ENCODE assay signal across 8 cellular contexts in genomic region chr18:54717673-54718435, GRCh38.
DNase-seq lines count a peak whose midpoint lies in the region; ATAC-seq and TF ChIP-seq lines count a peak whose summit lies in the region.

No MANE protein-coding gene starts in this region.

- WGBS in transverse colon (ENCODE audit: low coverage in 1 of 2), 2 donors = 36 to 52% methylated on average over 4 to 15 of the region's 15 CpGs

- H3K27ac ChIP-seq in transverse colon = no peak overlapping the region

- TF ChIP-seq CTCF in transverse colon (IDR thresholded peaks at IDR 0.05) = no peak

- no peak overlapping the region for H3K4me3 ChIP-seq in transverse colon

- no peaks in the 10 kb centered on the region for H3K27me3 ChIP-seq in transverse colon

- TF ChIP-seq POLR2A in transverse colon (IDR thresholded peaks at IDR 0.05) = no peak

- TF ChIP-seq EP300 in transverse colon (IDR thresholded peaks at IDR 0.05; ENCODE audit: low read depth) = no peak

- DNase-seq in ELF-1 (ENCODE audit: low read depth, low spot score) = peak; percentile 13
- peak; percentile 51 for DNase-seq in HT1080 (ENCODE audit: low read depth)
- peak; percentile 64 for DNase-seq in activated CD4-positive, alpha-beta T cell treated with anti-CD3 and anti-CD28 coated beads for 48 hours
- DNase-seq in stimulated activated CD4-positive, alpha-beta T cell treated with anti-CD3 and anti-CD28 coated beads, Interleukin-12 subunit alpha, Interleukin-12 subunit beta, amount 100 ng/mL, for 4 hours = peak; percentile 32
- DNase-seq in DMS 273 (lab: John Stamatoyannopoulos, UW; ENCODE audit: unreplicated experiment) = no peak
- no peak for DNase-seq in transverse colon

- peaks cover 0 to 3% (median under 1%) of the 10 kb centered on the region in 4 donors for H3K4me1 ChIP-seq in transverse colon

- ATAC-seq in GM21367 (IDR thresholded peaks at IDR 0.05; ENCODE audit: unreplicated experiment) (peak; percentile 87), esophagus mucosa (peak; percentile 42)

- no peaks in the 10 kb centered on the region for H3K36me3 ChIP-seq in transverse colon

- intact Hi-C loops in transverse colon (cut with DNase I; ENCODE audit: low total_unique reads) = no loop called here

- in situ Hi-C loops in transverse colon (cut with MboI; ENCODE audit: low pct_ligation_motif_present in 1 of 4, low pct_unique_long_range_greater_than_20kb in 1 of 4, low sequenced_read_pairs in 3 of 4) = no loop called here

- H3K9me3 ChIP-seq in transverse colon = no peaks in the 10 kb centered on the region

Comparison
In these comparisons a context has a peak if more than half of its experiments do, and no peak if none do; other contexts are left out.
1. DNase-seq: peak in ELF-1 (single experiment), HT1080 (single experiment), activated CD4-positive, alpha-beta T cell treated with anti-CD3 and anti-CD28 coated beads for 48 hours (single experiment) and stimulated activated CD4-positive, alpha-beta T cell treated with anti-CD3 and anti-CD28 coated beads, Interleukin-12 subunit alpha, Interleukin-12 subunit beta, amount 100 ng/mL, for 4 hours (single experiment); none in DMS 273 (single experiment) and transverse colon (single experiment).